Comparison of ENCODE assay signal across 1 cellular context in the genomic region with DNA sequence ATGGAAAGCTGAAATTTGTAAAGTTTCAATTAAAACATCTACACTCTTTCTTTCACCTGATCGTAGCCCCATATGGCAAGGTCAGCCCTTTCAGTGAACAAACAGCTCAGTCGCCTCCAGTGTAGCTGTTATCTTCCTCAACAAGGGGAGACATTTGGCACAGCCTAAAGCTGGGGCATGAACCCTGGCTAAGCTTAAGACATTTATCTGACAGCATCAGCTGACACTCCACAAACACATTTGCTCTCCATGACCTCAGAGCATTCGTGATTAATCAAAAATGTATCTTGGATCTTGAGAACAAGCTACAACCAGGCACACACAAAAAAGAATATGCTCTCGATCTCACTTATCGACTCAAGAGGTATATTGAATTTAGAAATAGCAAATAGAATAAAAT.
TF ChIP-seq lines count a peak whose summit lies in the region.

No MANE protein-coding gene starts in this region.

TF ChIP-seq in SK-N-SH treated with all-trans-retinoic acid at 6 μM for 48 hours, 23 proteins besides CTCF, POLR2A, EP300 and RAD21 (continued from another document):
- TF ChIP-seq, protein P1, sequence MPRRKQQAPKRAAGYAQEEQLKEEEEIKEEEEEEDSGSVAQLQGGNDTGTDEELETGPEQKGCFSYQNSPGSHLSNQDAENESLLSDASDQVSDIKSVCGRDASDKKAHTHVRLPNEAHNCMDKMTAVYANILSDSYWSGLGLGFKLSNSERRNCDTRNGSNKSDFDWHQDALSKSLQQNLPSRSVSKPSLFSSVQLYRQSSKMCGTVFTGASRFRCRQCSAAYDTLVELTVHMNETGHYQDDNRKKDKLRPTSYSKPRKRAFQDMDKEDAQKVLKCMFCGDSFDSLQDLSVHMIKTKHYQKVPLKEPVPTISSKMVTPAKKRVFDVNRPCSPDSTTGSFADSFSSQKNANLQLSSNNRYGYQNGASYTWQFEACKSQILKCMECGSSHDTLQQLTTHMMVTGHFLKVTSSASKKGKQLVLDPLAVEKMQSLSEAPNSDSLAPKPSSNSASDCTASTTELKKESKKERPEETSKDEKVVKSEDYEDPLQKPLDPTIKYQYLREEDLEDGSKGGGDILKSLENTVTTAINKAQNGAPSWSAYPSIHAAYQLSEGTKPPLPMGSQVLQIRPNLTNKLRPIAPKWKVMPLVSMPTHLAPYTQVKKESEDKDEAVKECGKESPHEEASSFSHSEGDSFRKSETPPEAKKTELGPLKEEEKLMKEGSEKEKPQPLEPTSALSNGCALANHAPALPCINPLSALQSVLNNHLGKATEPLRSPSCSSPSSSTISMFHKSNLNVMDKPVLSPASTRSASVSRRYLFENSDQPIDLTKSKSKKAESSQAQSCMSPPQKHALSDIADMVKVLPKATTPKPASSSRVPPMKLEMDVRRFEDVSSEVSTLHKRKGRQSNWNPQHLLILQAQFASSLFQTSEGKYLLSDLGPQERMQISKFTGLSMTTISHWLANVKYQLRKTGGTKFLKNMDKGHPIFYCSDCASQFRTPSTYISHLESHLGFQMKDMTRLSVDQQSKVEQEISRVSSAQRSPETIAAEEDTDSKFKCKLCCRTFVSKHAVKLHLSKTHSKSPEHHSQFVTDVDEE (CRISPR knock-in tag; IDR thresholded peaks at IDR 0.05) = no peak
- no peak for TF ChIP-seq SNAI2 (CRISPR knock-in tag; IDR thresholded peaks at IDR 0.05)
- TF ChIP-seq, protein P2, sequence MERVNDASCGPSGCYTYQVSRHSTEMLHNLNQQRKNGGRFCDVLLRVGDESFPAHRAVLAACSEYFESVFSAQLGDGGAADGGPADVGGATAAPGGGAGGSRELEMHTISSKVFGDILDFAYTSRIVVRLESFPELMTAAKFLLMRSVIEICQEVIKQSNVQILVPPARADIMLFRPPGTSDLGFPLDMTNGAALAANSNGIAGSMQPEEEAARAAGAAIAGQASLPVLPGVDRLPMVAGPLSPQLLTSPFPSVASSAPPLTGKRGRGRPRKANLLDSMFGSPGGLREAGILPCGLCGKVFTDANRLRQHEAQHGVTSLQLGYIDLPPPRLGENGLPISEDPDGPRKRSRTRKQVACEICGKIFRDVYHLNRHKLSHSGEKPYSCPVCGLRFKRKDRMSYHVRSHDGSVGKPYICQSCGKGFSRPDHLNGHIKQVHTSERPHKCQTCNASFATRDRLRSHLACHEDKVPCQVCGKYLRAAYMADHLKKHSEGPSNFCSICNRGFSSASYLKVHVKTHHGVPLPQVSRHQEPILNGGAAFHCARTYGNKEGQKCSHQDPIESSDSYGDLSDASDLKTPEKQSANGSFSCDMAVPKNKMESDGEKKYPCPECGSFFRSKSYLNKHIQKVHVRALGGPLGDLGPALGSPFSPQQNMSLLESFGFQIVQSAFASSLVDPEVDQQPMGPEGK (CRISPR knock-in tag; IDR thresholded peaks at IDR 0.05; ENCODE audit: borderline replicate concordance) = no peak
- no peak for TF ChIP-seq ZC3H10 (CRISPR knock-in tag; IDR thresholded peaks at IDR 0.05)
- TF ChIP-seq ZNF8 (CRISPR knock-in tag; IDR thresholded peaks at IDR 0.05) = no peak
